In the genomic region with DNA sequence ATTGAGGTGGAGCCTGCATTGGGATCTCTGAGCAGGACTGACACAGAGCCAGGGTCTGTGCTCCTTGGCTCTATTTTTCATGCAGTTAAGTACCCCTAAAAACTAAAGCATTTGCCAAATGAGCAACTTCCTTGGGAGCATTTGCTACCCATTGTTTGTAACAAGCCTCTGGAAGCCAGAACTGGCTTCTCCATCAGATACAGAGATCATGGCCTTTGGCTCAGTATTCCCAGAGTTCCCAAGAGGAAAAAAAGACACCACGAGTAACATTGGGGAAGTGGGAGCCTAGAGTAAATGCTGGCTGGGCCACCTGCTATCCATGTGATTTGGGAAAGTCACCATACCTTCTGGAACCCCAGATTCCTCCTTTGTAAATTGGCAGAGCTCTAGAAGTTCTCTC, we compare ENCODE assay signal across 1 cellular context.
TF ChIP-seq lines count a peak whose summit lies in the region.

No MANE protein-coding gene starts in this region.

TF ChIP-seq in WTC11, 78 proteins besides CTCF, POLR2A, EP300 and RAD21:
- TF ChIP-seq HMGA2 (CRISPR knock-in tag; IDR thresholded peaks at IDR 0.05) (no peak), ESRRA (CRISPR knock-in tag; IDR thresholded peaks at IDR 0.05; ENCODE audit: borderline replicate concordance) (no peak), GTF2I (CRISPR knock-in tag; conservative IDR thresholded peaks at IDR 0.05) (no peak), TP53 (CRISPR knock-in tag; IDR thresholded peaks at IDR 0.05) (no peak), ZNF396 (CRISPR knock-in tag; IDR thresholded peaks at IDR 0.05; ENCODE audit: borderline replicate concordance) (no peak), ZBTB21 (CRISPR knock-in tag; IDR thresholded peaks at IDR 0.05; ENCODE audit: borderline replicate concordance) (no peak), TEAD4 (CRISPR knock-in tag; IDR thresholded peaks at IDR 0.05) (no peak), ZNF263 (CRISPR knock-in tag; IDR thresholded peaks at IDR 0.05; ENCODE audit: low read depth) (no peak), OVOL2 (CRISPR knock-in tag; IDR thresholded peaks at IDR 0.05; ENCODE audit: borderline replicate concordance) (no peak), SMAD4 (CRISPR knock-in tag; IDR thresholded peaks at IDR 0.05) (no peak), ZNF121 (CRISPR knock-in tag; IDR thresholded peaks at IDR 0.05) (no peak), JAZF1 (CRISPR knock-in tag; IDR thresholded peaks at IDR 0.05) (no peak)
- TF ChIP-seq, protein P1, sequence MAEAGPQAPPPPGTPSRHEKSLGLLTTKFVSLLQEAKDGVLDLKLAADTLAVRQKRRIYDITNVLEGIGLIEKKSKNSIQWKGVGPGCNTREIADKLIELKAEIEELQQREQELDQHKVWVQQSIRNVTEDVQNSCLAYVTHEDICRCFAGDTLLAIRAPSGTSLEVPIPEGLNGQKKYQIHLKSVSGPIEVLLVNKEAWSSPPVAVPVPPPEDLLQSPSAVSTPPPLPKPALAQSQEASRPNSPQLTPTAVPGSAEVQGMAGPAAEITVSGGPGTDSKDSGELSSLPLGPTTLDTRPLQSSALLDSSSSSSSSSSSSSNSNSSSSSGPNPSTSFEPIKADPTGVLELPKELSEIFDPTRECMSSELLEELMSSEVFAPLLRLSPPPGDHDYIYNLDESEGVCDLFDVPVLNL (CRISPR knock-in tag; IDR thresholded peaks at IDR 0.05; ENCODE audit: borderline replicate concordance, low read depth): no peak
- TF ChIP-seq, protein P2, sequence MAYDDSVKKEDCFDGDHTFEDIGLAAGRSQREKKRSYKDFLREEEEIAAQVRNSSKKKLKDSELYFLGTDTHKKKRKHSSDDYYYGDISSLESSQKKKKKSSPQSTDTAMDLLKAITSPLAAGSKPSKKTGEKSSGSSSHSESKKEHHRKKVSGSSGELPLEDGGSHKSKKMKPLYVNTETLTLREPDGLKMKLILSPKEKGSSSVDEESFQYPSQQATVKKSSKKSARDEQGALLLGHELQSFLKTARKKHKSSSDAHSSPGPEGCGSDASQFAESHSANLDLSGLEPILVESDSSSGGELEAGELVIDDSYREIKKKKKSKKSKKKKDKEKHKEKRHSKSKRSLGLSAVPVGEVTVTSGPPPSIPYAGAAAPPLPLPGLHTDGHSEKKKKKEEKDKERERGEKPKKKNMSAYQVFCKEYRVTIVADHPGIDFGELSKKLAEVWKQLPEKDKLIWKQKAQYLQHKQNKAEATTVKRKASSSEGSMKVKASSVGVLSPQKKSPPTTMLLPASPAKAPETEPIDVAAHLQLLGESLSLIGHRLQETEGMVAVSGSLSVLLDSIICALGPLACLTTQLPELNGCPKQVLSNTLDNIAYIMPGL (CRISPR knock-in tag; IDR thresholded peaks at IDR 0.05): no peak
- TF ChIP-seq, protein P3, sequence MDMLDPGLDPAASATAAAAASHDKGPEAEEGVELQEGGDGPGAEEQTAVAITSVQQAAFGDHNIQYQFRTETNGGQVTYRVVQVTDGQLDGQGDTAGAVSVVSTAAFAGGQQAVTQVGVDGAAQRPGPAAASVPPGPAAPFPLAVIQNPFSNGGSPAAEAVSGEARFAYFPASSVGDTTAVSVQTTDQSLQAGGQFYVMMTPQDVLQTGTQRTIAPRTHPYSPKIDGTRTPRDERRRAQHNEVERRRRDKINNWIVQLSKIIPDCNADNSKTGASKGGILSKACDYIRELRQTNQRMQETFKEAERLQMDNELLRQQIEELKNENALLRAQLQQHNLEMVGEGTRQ (CRISPR knock-in tag; IDR thresholded peaks at IDR 0.05): no peak
- TF ChIP-seq, protein P4, sequence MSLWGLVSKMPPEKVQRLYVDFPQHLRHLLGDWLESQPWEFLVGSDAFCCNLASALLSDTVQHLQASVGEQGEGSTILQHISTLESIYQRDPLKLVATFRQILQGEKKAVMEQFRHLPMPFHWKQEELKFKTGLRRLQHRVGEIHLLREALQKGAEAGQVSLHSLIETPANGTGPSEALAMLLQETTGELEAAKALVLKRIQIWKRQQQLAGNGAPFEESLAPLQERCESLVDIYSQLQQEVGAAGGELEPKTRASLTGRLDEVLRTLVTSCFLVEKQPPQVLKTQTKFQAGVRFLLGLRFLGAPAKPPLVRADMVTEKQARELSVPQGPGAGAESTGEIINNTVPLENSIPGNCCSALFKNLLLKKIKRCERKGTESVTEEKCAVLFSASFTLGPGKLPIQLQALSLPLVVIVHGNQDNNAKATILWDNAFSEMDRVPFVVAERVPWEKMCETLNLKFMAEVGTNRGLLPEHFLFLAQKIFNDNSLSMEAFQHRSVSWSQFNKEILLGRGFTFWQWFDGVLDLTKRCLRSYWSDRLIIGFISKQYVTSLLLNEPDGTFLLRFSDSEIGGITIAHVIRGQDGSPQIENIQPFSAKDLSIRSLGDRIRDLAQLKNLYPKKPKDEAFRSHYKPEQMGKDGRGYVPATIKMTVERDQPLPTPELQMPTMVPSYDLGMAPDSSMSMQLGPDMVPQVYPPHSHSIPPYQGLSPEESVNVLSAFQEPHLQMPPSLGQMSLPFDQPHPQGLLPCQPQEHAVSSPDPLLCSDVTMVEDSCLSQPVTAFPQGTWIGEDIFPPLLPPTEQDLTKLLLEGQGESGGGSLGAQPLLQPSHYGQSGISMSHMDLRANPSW (CRISPR knock-in tag; conservative IDR thresholded peaks at IDR 0.05; ENCODE audit: low read depth): no peak
- TF ChIP-seq, protein P5, sequence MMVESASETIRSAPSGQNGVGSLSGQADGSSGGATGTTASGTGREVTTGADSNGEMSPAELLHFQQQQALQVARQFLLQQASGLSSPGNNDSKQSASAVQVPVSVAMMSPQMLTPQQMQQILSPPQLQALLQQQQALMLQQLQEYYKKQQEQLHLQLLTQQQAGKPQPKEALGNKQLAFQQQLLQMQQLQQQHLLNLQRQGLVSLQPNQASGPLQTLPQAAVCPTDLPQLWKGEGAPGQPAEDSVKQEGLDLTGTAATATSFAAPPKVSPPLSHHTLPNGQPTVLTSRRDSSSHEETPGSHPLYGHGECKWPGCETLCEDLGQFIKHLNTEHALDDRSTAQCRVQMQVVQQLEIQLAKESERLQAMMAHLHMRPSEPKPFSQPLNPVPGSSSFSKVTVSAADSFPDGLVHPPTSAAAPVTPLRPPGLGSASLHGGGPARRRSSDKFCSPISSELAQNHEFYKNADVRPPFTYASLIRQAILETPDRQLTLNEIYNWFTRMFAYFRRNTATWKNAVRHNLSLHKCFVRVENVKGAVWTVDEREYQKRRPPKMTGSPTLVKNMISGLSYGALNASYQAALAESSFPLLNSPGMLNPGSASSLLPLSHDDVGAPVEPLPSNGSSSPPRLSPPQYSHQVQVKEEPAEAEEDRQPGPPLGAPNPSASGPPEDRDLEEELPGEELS (CRISPR knock-in tag; IDR thresholded peaks at IDR 0.05): no peak
- TF ChIP-seq, protein P6, sequence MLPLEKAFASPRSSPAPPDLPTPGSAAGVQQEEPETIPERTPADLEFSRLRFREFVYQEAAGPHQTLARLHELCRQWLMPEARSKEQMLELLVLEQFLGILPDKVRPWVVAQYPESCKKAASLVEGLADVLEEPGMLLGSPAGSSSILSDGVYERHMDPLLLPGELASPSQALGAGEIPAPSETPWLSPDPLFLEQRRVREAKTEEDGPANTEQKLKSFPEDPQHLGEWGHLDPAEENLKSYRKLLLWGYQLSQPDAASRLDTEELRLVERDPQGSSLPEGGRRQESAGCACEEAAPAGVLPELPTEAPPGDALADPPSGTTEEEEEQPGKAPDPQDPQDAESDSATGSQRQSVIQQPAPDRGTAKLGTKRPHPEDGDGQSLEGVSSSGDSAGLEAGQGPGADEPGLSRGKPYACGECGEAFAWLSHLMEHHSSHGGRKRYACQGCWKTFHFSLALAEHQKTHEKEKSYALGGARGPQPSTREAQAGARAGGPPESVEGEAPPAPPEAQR (CRISPR knock-in tag; IDR thresholded peaks at IDR 0.05): no peak
- TF ChIP-seq, protein P7, sequence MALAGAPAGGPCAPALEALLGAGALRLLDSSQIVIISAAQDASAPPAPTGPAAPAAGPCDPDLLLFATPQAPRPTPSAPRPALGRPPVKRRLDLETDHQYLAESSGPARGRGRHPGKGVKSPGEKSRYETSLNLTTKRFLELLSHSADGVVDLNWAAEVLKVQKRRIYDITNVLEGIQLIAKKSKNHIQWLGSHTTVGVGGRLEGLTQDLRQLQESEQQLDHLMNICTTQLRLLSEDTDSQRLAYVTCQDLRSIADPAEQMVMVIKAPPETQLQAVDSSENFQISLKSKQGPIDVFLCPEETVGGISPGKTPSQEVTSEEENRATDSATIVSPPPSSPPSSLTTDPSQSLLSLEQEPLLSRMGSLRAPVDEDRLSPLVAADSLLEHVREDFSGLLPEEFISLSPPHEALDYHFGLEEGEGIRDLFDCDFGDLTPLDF (CRISPR knock-in tag; IDR thresholded peaks at IDR 0.05): no peak
